1 cellular context compared by ENCODE assay signal in genomic region chr17:309361-309888, GRCh38.
TF ChIP-seq lines count a peak whose summit lies in the region.

No MANE protein-coding gene starts in this region.

TF ChIP-seq in HepG2, 621 proteins besides CTCF, POLR2A, EP300 and RAD21 (continued from another document and continues in another):
- TF ChIP-seq PCBP1 (IDR thresholded peaks at IDR 0.05; ENCODE audit: borderline replicate concordance, low read depth, low read length) (0 out of 2 replicates have a peak, but pooled peaks have one; percentile 53), TEAD3 (CRISPR knock-in tag; optimal IDR thresholded peaks at IDR 0.05; ENCODE audit: borderline replicate concordance) (peak; percentile 7), PTBP1 (IDR thresholded peaks at IDR 0.05; ENCODE audit: low read depth, low read length, poor library complexity, severe bottlenecking) (no peak), ZNF674 (CRISPR knock-in tag; IDR thresholded peaks at IDR 0.05; ENCODE audit: low read depth) (no peak), E2F5 (CRISPR knock-in tag; conservative IDR thresholded peaks at IDR 0.05) (no peak), KAT7 (CRISPR knock-in tag; IDR thresholded peaks at IDR 0.05; ENCODE audit: borderline replicate concordance) (no peak), ATF7-NPFF (CRISPR knock-in tag; IDR thresholded peaks at IDR 0.05; ENCODE audit: low read depth) (no peak), IRF1 (CRISPR knock-in tag; IDR thresholded peaks at IDR 0.05; ENCODE audit: low read depth) (no peak), ZSCAN5A (CRISPR knock-in tag; IDR thresholded peaks at IDR 0.05; ENCODE audit: borderline replicate concordance) (no peak), NAIF1 (CRISPR knock-in tag; IDR thresholded peaks at IDR 0.05; ENCODE audit: borderline replicate concordance) (no peak), NCOA2 (CRISPR knock-in tag; IDR thresholded peaks at IDR 0.05) (no peak), AGO2 (optimal IDR thresholded peaks at IDR 0.05; ENCODE audit: low read depth, low read length) (peak; percentile 30), MTA3 (CRISPR knock-in tag; IDR thresholded peaks at IDR 0.05) (no peak), ZNF367 (CRISPR knock-in tag; IDR thresholded peaks at IDR 0.05; ENCODE audit: borderline replicate concordance) (no peak), ZNF609 (CRISPR knock-in tag; IDR thresholded peaks at IDR 0.05; ENCODE audit: borderline replicate concordance) (no peak), ZBTB7B (CRISPR knock-in tag; IDR thresholded peaks at IDR 0.05) (0 out of 2 replicates have a peak, but pooled peaks have one; percentile 66), ZBTB49 (CRISPR knock-in tag; IDR thresholded peaks at IDR 0.05; ENCODE audit: borderline replicate concordance) (no peak), ZBTB10 (CRISPR knock-in tag; IDR thresholded peaks at IDR 0.05; ENCODE audit: borderline replicate concordance) (no peak), ONECUT2 (CRISPR knock-in tag; IDR thresholded peaks at IDR 0.05) (no peak), ZNF639 (CRISPR knock-in tag; conservative IDR thresholded peaks at IDR 0.05) (no peak), SOX6 (IDR thresholded peaks at IDR 0.05) (no peak), SOX6 (CRISPR knock-in tag; IDR thresholded peaks at IDR 0.05) (no peak), ZNF225 (CRISPR knock-in tag; IDR thresholded peaks at IDR 0.05) (no peak), ZFY (CRISPR knock-in tag; IDR thresholded peaks at IDR 0.05) (no peak), ZC3H13 (CRISPR knock-in tag; IDR thresholded peaks at IDR 0.05) (no peak), PRPF4 (IDR thresholded peaks at IDR 0.05; ENCODE audit: low read depth, low read length, poor library complexity, severe bottlenecking) (peak; percentile 60), ZNF7 (CRISPR knock-in tag; IDR thresholded peaks at IDR 0.05) (no peak)
- TF ChIP-seq, protein P1, sequence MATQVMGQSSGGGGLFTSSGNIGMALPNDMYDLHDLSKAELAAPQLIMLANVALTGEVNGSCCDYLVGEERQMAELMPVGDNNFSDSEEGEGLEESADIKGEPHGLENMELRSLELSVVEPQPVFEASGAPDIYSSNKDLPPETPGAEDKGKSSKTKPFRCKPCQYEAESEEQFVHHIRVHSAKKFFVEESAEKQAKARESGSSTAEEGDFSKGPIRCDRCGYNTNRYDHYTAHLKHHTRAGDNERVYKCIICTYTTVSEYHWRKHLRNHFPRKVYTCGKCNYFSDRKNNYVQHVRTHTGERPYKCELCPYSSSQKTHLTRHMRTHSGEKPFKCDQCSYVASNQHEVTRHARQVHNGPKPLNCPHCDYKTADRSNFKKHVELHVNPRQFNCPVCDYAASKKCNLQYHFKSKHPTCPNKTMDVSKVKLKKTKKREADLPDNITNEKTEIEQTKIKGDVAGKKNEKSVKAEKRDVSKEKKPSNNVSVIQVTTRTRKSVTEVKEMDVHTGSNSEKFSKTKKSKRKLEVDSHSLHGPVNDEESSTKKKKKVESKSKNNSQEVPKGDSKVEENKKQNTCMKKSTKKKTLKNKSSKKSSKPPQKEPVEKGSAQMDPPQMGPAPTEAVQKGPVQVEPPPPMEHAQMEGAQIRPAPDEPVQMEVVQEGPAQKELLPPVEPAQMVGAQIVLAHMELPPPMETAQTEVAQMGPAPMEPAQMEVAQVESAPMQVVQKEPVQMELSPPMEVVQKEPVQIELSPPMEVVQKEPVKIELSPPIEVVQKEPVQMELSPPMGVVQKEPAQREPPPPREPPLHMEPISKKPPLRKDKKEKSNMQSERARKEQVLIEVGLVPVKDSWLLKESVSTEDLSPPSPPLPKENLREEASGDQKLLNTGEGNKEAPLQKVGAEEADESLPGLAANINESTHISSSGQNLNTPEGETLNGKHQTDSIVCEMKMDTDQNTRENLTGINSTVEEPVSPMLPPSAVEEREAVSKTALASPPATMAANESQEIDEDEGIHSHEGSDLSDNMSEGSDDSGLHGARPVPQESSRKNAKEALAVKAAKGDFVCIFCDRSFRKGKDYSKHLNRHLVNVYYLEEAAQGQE (IDR thresholded peaks at IDR 0.05; ENCODE audit: borderline replicate concordance in 1 of 2, low read depth in 1 of 2, low read length in 2 of 2), result no peak
- TF ChIP-seq, protein P2, sequence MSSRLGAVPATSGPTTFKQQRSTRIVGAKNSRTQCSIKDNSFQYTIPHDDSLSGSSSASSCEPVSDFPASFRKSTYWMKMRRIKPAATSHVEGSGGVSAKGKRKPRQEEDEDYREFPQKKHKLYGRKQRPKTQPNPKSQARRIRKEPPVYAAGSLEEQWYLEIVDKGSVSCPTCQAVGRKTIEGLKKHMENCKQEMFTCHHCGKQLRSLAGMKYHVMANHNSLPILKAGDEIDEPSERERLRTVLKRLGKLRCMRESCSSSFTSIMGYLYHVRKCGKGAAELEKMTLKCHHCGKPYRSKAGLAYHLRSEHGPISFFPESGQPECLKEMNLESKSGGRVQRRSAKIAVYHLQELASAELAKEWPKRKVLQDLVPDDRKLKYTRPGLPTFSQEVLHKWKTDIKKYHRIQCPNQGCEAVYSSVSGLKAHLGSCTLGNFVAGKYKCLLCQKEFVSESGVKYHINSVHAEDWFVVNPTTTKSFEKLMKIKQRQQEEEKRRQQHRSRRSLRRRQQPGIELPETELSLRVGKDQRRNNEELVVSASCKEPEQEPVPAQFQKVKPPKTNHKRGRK (CRISPR knock-in tag; IDR thresholded peaks at IDR 0.05), result no peak
- TF ChIP-seq, protein P3, sequence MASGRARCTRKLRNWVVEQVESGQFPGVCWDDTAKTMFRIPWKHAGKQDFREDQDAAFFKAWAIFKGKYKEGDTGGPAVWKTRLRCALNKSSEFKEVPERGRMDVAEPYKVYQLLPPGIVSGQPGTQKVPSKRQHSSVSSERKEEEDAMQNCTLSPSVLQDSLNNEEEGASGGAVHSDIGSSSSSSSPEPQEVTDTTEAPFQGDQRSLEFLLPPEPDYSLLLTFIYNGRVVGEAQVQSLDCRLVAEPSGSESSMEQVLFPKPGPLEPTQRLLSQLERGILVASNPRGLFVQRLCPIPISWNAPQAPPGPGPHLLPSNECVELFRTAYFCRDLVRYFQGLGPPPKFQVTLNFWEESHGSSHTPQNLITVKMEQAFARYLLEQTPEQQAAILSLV (CRISPR knock-in tag; IDR thresholded peaks at IDR 0.05; ENCODE audit: borderline replicate concordance), result no peak
- TF ChIP-seq, protein P4, sequence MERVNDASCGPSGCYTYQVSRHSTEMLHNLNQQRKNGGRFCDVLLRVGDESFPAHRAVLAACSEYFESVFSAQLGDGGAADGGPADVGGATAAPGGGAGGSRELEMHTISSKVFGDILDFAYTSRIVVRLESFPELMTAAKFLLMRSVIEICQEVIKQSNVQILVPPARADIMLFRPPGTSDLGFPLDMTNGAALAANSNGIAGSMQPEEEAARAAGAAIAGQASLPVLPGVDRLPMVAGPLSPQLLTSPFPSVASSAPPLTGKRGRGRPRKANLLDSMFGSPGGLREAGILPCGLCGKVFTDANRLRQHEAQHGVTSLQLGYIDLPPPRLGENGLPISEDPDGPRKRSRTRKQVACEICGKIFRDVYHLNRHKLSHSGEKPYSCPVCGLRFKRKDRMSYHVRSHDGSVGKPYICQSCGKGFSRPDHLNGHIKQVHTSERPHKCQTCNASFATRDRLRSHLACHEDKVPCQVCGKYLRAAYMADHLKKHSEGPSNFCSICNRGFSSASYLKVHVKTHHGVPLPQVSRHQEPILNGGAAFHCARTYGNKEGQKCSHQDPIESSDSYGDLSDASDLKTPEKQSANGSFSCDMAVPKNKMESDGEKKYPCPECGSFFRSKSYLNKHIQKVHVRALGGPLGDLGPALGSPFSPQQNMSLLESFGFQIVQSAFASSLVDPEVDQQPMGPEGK (CRISPR knock-in tag; IDR thresholded peaks at IDR 0.05), result peak; percentile 30; the same call in 1 of the 2 replicates
